ENCODE assay signal across 19 cellular contexts in genomic region chr11:22711880-22712279, GRCh38. TPM values are rescaled to one million over a fixed set of nuclear protein-coding genes. Genes with fewer than 3 reads are reported as not detected.
A peak's percentile ranks its signal among the peaks of the same experiment; 100 is the strongest.
DNase-seq lines count a peak whose midpoint lies in the region; ATAC-seq and TF ChIP-seq lines count a peak whose summit lies in the region.
"Had no signal": no experiment of that assay in that cellular context is flagged by ENCODE, and none has a peak within 500 bp of the region (broad histone marks: within the 10 kb centered on the region; RNA-seq: fewer than 3 reads in every experiment).

No MANE protein-coding gene starts in this region.

- peaks cover 0 to 9% (median 2%) of the 10 kb centered on the region in 7 donors for H3K9me3 Mint-ChIP-seq in CD14-positive monocyte

- no peak for ATAC-seq in Right ventricle myocardium inferior
- peak; percentile 46 for ATAC-seq in foreskin keratinocyte
- ATAC-seq in GM19397 (IDR thresholded peaks at IDR 0.05; ENCODE audit: unreplicated experiment) = no peak
- ATAC-seq: activated T-cell treated with anti-CD3 and anti-CD28 coated beads, Interleukin-2, amount 50 U/mL, for 4 hours; effector memory CD8-positive, alpha-beta T cell; heart left ventricle; naive thymus-derived CD4-positive, alpha-beta T cell had no signal

- H3K27ac Mint-ChIP-seq in CD14-positive monocyte = no peak overlapping the region
- H3K27ac Mint-ChIP-seq: effector memory CD8-positive, alpha-beta T cell; immature natural killer cell; memory B cell; naive thymus-derived CD4-positive, alpha-beta T cell; WTC11 had no signal

- no peaks in the 10 kb centered on the region for H3K27me3 ChIP-seq in right atrium auricular region
- no peaks in the 10 kb centered on the region for H3K27me3 ChIP-seq in foreskin keratinocyte
- H3K27me3 ChIP-seq in transverse colon = no peaks in the 10 kb centered on the region
- H3K27me3 ChIP-seq: ascending aorta, heart left ventricle, right lobe of liver had no signal

- no peaks in the 10 kb centered on the region for H3K4me1 ChIP-seq in right atrium auricular region
- H3K4me1 ChIP-seq in foreskin keratinocyte = peaks cover 22% of the 10 kb centered on the region
- peaks cover 0 to 7% (median 1%) of the 10 kb centered on the region in 4 donors for H3K4me1 ChIP-seq in transverse colon
- H3K4me1 ChIP-seq: ascending aorta had no signal

- H3K27ac ChIP-seq in right atrium auricular region (no peak overlapping the region), RWPE1 (peak overlapping the region; percentile 58), foreskin keratinocyte (no peak overlapping the region), transverse colon (no peak overlapping the region)
- H3K27ac ChIP-seq: ascending aorta, heart left ventricle, right lobe of liver, thoracic aorta had no signal

- POLR2A ChIA-PET in RWPE1 (lab: Yijun Ruan, JAX; ENCODE audit: low non-redundant PET) = no interaction called here

- no peak for TF ChIP-seq POLR2A in transverse colon (IDR thresholded peaks at IDR 0.05)

- H3K4me3 ChIP-seq in right atrium auricular region (no peak overlapping the region), transverse colon (no peak overlapping the region)
- H3K4me3 ChIP-seq: ascending aorta, heart left ventricle, right lobe of liver, thoracic aorta had no signal

- H3K27me3 Mint-ChIP-seq in CD14-positive monocyte (ENCODE audit: low read depth in 3 of 3) = peaks cover 0 to 3% (median 0%) of the 10 kb centered on the region in 3 donors

- intact Hi-C loops in Right ventricle myocardium inferior (cut with DNase I) = no loop called here
- intact Hi-C loops in transverse colon (cut with DNase I; ENCODE audit: low total_unique reads) = loop anchor here (5.0 kb wide), 1 partner anchor 345 kb away; no protein-coding TSS in a partner anchor
- intact Hi-C loops in CD14-positive monocyte (cut with micrococcal nuclease) = no loop called here

- WGBS in transverse colon (ENCODE audit: low coverage in 1 of 2), 2 donors = 15 to 29% methylated on average over 1 of the region's 1 CpG

- H3K36me3 Mint-ChIP-seq in CD14-positive monocyte = no peaks in the 10 kb centered on the region
- H3K36me3 Mint-ChIP-seq: immature natural killer cell, memory B cell, WTC11 had no signal

- H3K9me3 ChIP-seq in right atrium auricular region (no peaks in the 10 kb centered on the region), transverse colon (no peaks in the 10 kb centered on the region)
- H3K9me3 ChIP-seq: ascending aorta, right lobe of liver, thoracic aorta had no signal

- no peak overlapping the region for H3K4me3 Mint-ChIP-seq in CD14-positive monocyte
- H3K4me3 Mint-ChIP-seq: activated T-cell treated with anti-CD3 and anti-CD28 coated beads, Interleukin-2, amount 50 U/mL, for 4 hours; effector memory CD8-positive, alpha-beta T cell; immature natural killer cell; memory B cell; naive thymus-derived CD4-positive, alpha-beta T cell; WTC11 had no signal

- no peaks in the 10 kb centered on the region for H3K4me1 Mint-ChIP-seq in CD14-positive monocyte
- H3K4me1 Mint-ChIP-seq: immature natural killer cell, memory B cell, WTC11 had no signal

- H3K36me3 ChIP-seq in right atrium auricular region = no peaks in the 10 kb centered on the region
- no peaks in the 10 kb centered on the region for H3K36me3 ChIP-seq in transverse colon
- H3K36me3 ChIP-seq: ascending aorta, heart left ventricle, right lobe of liver, thoracic aorta had no signal

- CTCF ChIA-PET in RWPE1 (lab: Yijun Ruan, JAX) = interaction anchor here (0.7 kb wide), 1 partner anchor 8 kb away, joined by 4 read pairs; no protein-coding TSS in a partner anchor

- TF ChIP-seq CTCF in right atrium auricular region (IDR thresholded peaks at IDR 0.05) (no peak), RWPE1 (conservative IDR thresholded peaks at IDR 0.05; ENCODE audit: low read depth) (no peak), foreskin keratinocyte (conservative IDR thresholded peaks at IDR 0.05) (no peak), transverse colon (IDR thresholded peaks at IDR 0.05) (no peak), CD14-positive monocyte (IDR thresholded peaks at IDR 0.05) (no peak)

- TF ChIP-seq EP300 in transverse colon (IDR thresholded peaks at IDR 0.05; ENCODE audit: low read depth) = no peak

- in situ Hi-C loops in transverse colon (cut with MboI; ENCODE audit: low pct_ligation_motif_present in 1 of 4, low pct_unique_long_range_greater_than_20kb in 1 of 4, low sequenced_read_pairs in 3 of 4) = no loop called here

- peak; percentile 39 for DNase-seq in Right ventricle myocardium inferior (ENCODE audit: missing footprints)
- DNase-seq in right atrium auricular region (ENCODE audit: low spot score) = no peak
- no peak for DNase-seq in RWPE1 (ENCODE audit: low spot score)
- peak; percentile 36 to 79 for DNase-seq in foreskin keratinocyte
- peak; percentile 45 for DNase-seq in transverse colon
- no peak for DNase-seq in CD14-positive monocyte (ENCODE audit: low spot score)
- no peak for DNase-seq in kidney glomerular epithelial cell (lab: John Stamatoyannopoulos, UW)
- DNase-seq: activated T-cell treated with anti-CD3 and anti-CD28 coated beads, Interleukin-2, amount 50 U/mL, for 4 hours; DND-41; effector memory CD8-positive, alpha-beta T cell; immature natural killer cell; naive thymus-derived CD4-positive, alpha-beta T cell; right lobe of liver had no signal

RNA-seq across cellular contexts. Expression of gene GAS2, which starts 45.5 kb away (rescaled TPM):
- total RNA-seq in Right ventricle myocardium inferior (10.0 TPM), right atrium auricular region (1 to 10 TPM; 6.5 to 9.7 TPM), foreskin keratinocyte (0.54 and 0.63 TPM in 2 replicates), transverse colon (1 to 10 TPM in 3 of 4 donors, not detected in 1; 2.2 to 8.3 (median 4.2) TPM)
- polyA plus RNA-seq in foreskin keratinocyte (0.35 and 0.75 TPM in 2 replicates), CD14-positive monocyte (under 1 TPM; 0.86 to 0.89 TPM)

Comparison
In these comparisons a context has a peak if more than half of its experiments do, and no peak if none do; other contexts are left out.
1. DNase-seq: peak in Right ventricle myocardium inferior (single experiment), foreskin keratinocyte (2 of 2) and transverse colon (single experiment); none in right atrium auricular region (single experiment), RWPE1 (single experiment), CD14-positive monocyte (single experiment) and kidney glomerular epithelial cell (single experiment).